In the genomic region with DNA sequence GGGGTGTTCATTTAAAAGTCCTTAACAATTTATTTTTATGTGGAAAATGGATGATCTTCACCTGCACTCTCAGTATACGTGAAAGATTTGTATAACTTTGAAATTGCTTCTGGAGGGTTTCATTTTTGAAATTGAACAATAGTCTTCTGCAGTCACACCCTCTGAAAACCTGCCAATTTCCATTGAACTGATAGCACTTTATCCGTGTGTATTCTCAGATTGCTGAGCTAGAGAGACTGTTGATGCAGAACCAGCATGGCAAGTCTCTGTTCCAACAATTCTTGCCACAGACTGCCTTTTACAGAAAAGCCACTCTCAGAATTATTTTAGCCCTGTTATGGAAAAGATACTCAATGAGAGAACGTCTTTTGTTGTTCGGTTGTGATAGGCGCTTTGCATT, we compare ENCODE assay signal across 3 cellular contexts.
TF ChIP-seq lines count a peak whose summit lies in the region.

No MANE protein-coding gene starts in this region.

TF ChIP-seq in Ishikawa, 13 proteins besides CTCF, POLR2A, EP300 and RAD21:
- TF ChIP-seq, protein P1, sequence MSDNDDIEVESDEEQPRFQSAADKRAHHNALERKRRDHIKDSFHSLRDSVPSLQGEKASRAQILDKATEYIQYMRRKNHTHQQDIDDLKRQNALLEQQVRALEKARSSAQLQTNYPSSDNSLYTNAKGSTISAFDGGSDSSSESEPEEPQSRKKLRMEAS (IDR thresholded peaks at IDR 0.05), result peak; percentile 20; the same call in 1 of the 2 replicates
- TF ChIP-seq FOXM1 (IDR thresholded peaks at IDR 0.05; ENCODE audit: borderline replicate concordance, low read depth) (peak; percentile 52; the same call in 1 of the 2 replicates), NFIC (IDR thresholded peaks at IDR 0.05) (peak; percentile 79), CEBPB (IDR thresholded peaks at IDR 0.05) (no peak), TCF12 (IDR thresholded peaks at IDR 0.05; ENCODE audit: low read depth) (peak; percentile 36; the same call in 1 of the 2 replicates)
- TF ChIP-seq, protein P2, sequence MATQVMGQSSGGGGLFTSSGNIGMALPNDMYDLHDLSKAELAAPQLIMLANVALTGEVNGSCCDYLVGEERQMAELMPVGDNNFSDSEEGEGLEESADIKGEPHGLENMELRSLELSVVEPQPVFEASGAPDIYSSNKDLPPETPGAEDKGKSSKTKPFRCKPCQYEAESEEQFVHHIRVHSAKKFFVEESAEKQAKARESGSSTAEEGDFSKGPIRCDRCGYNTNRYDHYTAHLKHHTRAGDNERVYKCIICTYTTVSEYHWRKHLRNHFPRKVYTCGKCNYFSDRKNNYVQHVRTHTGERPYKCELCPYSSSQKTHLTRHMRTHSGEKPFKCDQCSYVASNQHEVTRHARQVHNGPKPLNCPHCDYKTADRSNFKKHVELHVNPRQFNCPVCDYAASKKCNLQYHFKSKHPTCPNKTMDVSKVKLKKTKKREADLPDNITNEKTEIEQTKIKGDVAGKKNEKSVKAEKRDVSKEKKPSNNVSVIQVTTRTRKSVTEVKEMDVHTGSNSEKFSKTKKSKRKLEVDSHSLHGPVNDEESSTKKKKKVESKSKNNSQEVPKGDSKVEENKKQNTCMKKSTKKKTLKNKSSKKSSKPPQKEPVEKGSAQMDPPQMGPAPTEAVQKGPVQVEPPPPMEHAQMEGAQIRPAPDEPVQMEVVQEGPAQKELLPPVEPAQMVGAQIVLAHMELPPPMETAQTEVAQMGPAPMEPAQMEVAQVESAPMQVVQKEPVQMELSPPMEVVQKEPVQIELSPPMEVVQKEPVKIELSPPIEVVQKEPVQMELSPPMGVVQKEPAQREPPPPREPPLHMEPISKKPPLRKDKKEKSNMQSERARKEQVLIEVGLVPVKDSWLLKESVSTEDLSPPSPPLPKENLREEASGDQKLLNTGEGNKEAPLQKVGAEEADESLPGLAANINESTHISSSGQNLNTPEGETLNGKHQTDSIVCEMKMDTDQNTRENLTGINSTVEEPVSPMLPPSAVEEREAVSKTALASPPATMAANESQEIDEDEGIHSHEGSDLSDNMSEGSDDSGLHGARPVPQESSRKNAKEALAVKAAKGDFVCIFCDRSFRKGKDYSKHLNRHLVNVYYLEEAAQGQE (IDR thresholded peaks at IDR 0.05; ENCODE audit: low read depth), result no peak

TF ChIP-seq in H1, 55 proteins besides CTCF, POLR2A, EP300 and RAD21:
- TF ChIP-seq JUND (IDR thresholded peaks at IDR 0.05; ENCODE audit: low read length), result no peak
- no peak for TF ChIP-seq RFX5 (IDR thresholded peaks at IDR 0.05; ENCODE audit: borderline replicate concordance, low read depth, low read length)
- no peak for TF ChIP-seq SIN3A (conservative IDR thresholded peaks at IDR 0.05 in 1 of 2, IDR thresholded peaks at IDR 0.05 in 1 of 2; ENCODE audit: low read depth in 1 of 2, low read length in 2 of 2)
- no peak for TF ChIP-seq TAF7 (optimal IDR thresholded peaks at IDR 0.05; ENCODE audit: borderline replicate concordance, low read depth, low read length)
- no peak for TF ChIP-seq YY1 (IDR thresholded peaks at IDR 0.05; ENCODE audit: low read depth, low read length)
- no peak for TF ChIP-seq BCL11A (IDR thresholded peaks at IDR 0.05; ENCODE audit: low read depth in 2 of 2, low read length in 2 of 2)
- TF ChIP-seq TBP (IDR thresholded peaks at IDR 0.05; ENCODE audit: low read depth, low read length), result no peak
- no peak for TF ChIP-seq POLR2AphosphoS5 (IDR thresholded peaks at IDR 0.05; ENCODE audit: low read depth, low read length)
- TF ChIP-seq SIRT6 (IDR thresholded peaks at IDR 0.05; ENCODE audit: low read length), result no peak
- no peak for TF ChIP-seq TEAD4 (IDR thresholded peaks at IDR 0.05; ENCODE audit: low read depth, low read length)
- no peak for TF ChIP-seq POU5F1 (IDR thresholded peaks at IDR 0.05; ENCODE audit: low read depth, low read length)
- TF ChIP-seq, protein P1 (IDR thresholded peaks at IDR 0.05), result no peak
- no peak for TF ChIP-seq NRF1 (IDR thresholded peaks at IDR 0.05; ENCODE audit: low read depth, low read length)
- no peak for TF ChIP-seq TAF1 (IDR thresholded peaks at IDR 0.05; ENCODE audit: low read depth, low read length)
- TF ChIP-seq BRCA1 (IDR thresholded peaks at IDR 0.05; ENCODE audit: low read depth, low read length), result no peak
- no peak for TF ChIP-seq SUZ12 (IDR thresholded peaks at IDR 0.05; ENCODE audit: low read length)

TF ChIP-seq in HepG2, 621 proteins besides CTCF, POLR2A, EP300 and RAD21:
- TF ChIP-seq MTF2 (CRISPR knock-in tag; IDR thresholded peaks at IDR 0.05; ENCODE audit: borderline replicate concordance) (no peak), ZNF543 (CRISPR knock-in tag; IDR thresholded peaks at IDR 0.05) (no peak), HNRNPLL (IDR thresholded peaks at IDR 0.05; ENCODE audit: low read depth, low read length, poor library complexity, severe bottlenecking) (no peak), GTF3A (CRISPR knock-in tag; conservative IDR thresholded peaks at IDR 0.05) (no peak), NFRKB (IDR thresholded peaks at IDR 0.05) (no peak), YY1 (IDR thresholded peaks at IDR 0.05; ENCODE audit: insufficient read depth, insufficient replicate concordance, low read depth, low read length) (no peak), SCMH1 (CRISPR knock-in tag; IDR thresholded peaks at IDR 0.05; ENCODE audit: borderline replicate concordance) (no peak), ZMYM3 (CRISPR knock-in tag; IDR thresholded peaks at IDR 0.05) (no peak), ZNF703 (CRISPR knock-in tag; IDR thresholded peaks at IDR 0.05; ENCODE audit: borderline replicate concordance) (no peak)
- TF ChIP-seq, protein P3, sequence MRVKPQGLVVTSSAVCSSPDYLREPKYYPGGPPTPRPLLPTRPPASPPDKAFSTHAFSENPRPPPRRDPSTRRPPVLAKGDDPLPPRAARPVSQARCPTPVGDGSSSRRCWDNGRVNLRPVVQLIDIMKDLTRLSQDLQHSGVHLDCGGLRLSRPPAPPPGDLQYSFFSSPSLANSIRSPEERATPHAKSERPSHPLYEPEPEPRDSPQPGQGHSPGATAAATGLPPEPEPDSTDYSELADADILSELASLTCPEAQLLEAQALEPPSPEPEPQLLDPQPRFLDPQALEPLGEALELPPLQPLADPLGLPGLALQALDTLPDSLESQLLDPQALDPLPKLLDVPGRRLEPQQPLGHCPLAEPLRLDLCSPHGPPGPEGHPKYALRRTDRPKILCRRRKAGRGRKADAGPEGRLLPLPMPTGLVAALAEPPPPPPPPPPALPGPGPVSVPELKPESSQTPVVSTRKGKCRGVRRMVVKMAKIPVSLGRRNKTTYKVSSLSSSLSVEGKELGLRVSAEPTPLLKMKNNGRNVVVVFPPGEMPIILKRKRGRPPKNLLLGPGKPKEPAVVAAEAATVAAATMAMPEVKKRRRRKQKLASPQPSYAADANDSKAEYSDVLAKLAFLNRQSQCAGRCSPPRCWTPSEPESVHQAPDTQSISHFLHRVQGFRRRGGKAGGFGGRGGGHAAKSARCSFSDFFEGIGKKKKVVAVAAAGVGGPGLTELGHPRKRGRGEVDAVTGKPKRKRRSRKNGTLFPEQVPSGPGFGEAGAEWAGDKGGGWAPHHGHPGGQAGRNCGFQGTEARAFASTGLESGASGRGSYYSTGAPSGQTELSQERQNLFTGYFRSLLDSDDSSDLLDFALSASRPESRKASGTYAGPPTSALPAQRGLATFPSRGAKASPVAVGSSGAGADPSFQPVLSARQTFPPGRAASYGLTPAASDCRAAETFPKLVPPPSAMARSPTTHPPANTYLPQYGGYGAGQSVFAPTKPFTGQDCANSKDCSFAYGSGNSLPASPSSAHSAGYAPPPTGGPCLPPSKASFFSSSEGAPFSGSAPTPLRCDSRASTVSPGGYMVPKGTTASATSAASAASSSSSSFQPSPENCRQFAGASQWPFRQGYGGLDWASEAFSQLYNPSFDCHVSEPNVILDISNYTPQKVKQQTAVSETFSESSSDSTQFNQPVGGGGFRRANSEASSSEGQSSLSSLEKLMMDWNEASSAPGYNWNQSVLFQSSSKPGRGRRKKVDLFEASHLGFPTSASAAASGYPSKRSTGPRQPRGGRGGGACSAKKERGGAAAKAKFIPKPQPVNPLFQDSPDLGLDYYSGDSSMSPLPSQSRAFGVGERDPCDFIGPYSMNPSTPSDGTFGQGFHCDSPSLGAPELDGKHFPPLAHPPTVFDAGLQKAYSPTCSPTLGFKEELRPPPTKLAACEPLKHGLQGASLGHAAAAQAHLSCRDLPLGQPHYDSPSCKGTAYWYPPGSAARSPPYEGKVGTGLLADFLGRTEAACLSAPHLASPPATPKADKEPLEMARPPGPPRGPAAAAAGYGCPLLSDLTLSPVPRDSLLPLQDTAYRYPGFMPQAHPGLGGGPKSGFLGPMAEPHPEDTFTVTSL (CRISPR knock-in tag; IDR thresholded peaks at IDR 0.05; ENCODE audit: borderline replicate concordance), result no peak
